Comparison of ENCODE assay signal across 18 cellular contexts in genomic region chr1:61887921-61888564, GRCh38.
DNase-seq lines count a peak whose midpoint lies in the region; ATAC-seq and TF ChIP-seq lines count a peak whose summit lies in the region.
"Had no signal": no experiment of that assay in that cellular context is flagged by ENCODE, and none has a peak within 500 bp of the region (broad histone marks: within the 10 kb centered on the region; RNA-seq: fewer than 3 reads in every experiment).

No MANE protein-coding gene starts in this region.

- TF ChIP-seq CTCF in cardiac fibroblast (IDR thresholded peaks at IDR 0.05; ENCODE audit: low read depth, low read length): no peak
- TF ChIP-seq CTCF in right atrium auricular region (IDR thresholded peaks at IDR 0.05): no peak
- TF ChIP-seq CTCF in sigmoid colon (IDR thresholded peaks at IDR 0.05): no peak

- CTCF ChIA-PET in HEK293T (lab: Yijun Ruan, JAX): interaction anchor here (1.2 kb wide), 1 partner anchor 12 kb away, joined by 4 read pairs; no protein-coding TSS in a partner anchor

- peak overlapping the region; percentile 32 to 78 for H3K27ac ChIP-seq in right atrium auricular region
- peak overlapping the region in 1 of 4 donors; percentile 48 for H3K27ac ChIP-seq in sigmoid colon
- H3K27ac ChIP-seq: coronary artery had no signal

- intact Hi-C loops in sigmoid colon (cut with DNase I): no loop called here

- DNase-seq in HEK293T (ENCODE audit: extremely low spot score) (peak; percentile 38), cardiac fibroblast (ENCODE audit: low read depth in 2 of 2) (peak; percentile 35 to 43), right atrium auricular region (ENCODE audit: low spot score) (no peak), sigmoid colon (peak; percentile 65), NCI-H524 treated with DMSO at 0.1 percent for 48 hours (lab: John Stamatoyannopoulos, UW) (no peak), NCI-H526 (lab: John Stamatoyannopoulos, UW) (no peak)
- no peak for DNase-seq in activated CD8-positive, alpha-beta memory T cell treated with anti-CD3 and anti-CD28 coated beads, Interleukin-2, amount 50 U/mL, for 4 hours
- DNase-seq: ACHN; activated CD4-positive, CD25-positive, alpha-beta regulatory T cell treated with anti-CD3 and anti-CD28 coated beads, Interleukin-2, amount 50 U/mL, for 72 hours; activated CD8-positive, alpha-beta T cell treated with anti-CD3 and anti-CD28 coated beads, Interleukin-2, amount 10 ng/mL, durations not matched to agents 7 days and 5 days; activated naive CD4-positive, alpha-beta T cell treated with anti-CD3 and anti-CD28 coated beads, Interleukin-2, amount 10 ng/mL, durations not matched to agents 7 days and 5 days; activated T-cell treated with anti-CD3 and anti-CD28 coated beads, Interleukin-2, amount 50 U/mL, for 24 hours; endodermal cell; HFFc6; stimulated activated CD8-positive, alpha-beta memory T cell treated with anti-CD3 and anti-CD28 coated beads, Interleukin-4, amount 100 ng/mL, for 48 hours; substantia nigra had no signal

- H3K4me1 ChIP-seq in right atrium auricular region: peaks cover 0 to 14% of the 10 kb centered on the region in 2 donors
- H3K4me1 ChIP-seq in sigmoid colon: peaks cover 0 to 10% (median 7%) of the 10 kb centered on the region in 4 donors

- no peaks in the 10 kb centered on the region for H3K9me3 ChIP-seq in right atrium auricular region
- no peaks in the 10 kb centered on the region for H3K9me3 ChIP-seq in sigmoid colon

- H3K4me3 ChIP-seq in cardiac fibroblast (replicated peaks in 1 of 2; ENCODE audit: low read depth in 2 of 2, low read length in 2 of 2): no peak overlapping the region
- H3K4me3 ChIP-seq in right atrium auricular region: no peak overlapping the region
- H3K4me3 ChIP-seq in sigmoid colon: no peak overlapping the region
- H3K4me3 ChIP-seq: coronary artery had no signal

- H3K27me3 ChIP-seq in right atrium auricular region (no peaks in the 10 kb centered on the region), sigmoid colon (no peaks in the 10 kb centered on the region)

- WGBS in sigmoid colon, 2 donors: 84 to 90% methylated on average over 7 of the region's 7 CpGs

- no peaks in the 10 kb centered on the region for H3K36me3 ChIP-seq in right atrium auricular region
- peaks cover 0 to 18% (median 0%) of the 10 kb centered on the region in 4 donors for H3K36me3 ChIP-seq in sigmoid colon

- TF ChIP-seq EP300 in sigmoid colon (IDR thresholded peaks at IDR 0.05): no peak

- ATAC-seq in GM19328 (IDR thresholded peaks at IDR 0.05; ENCODE audit: unreplicated experiment): no peak
- ATAC-seq: activated CD8-positive, alpha-beta T cell treated with anti-CD3 and anti-CD28 coated beads, Interleukin-2, amount 10 ng/mL, durations not matched to agents 7 days and 5 days had no signal

- POLR2A ChIA-PET in HEK293T (lab: Yijun Ruan, JAX): interaction anchor here (0.7 kb wide), 1 partner anchor 144 kb away, joined by 3 read pairs; no protein-coding TSS in a partner anchor

- TF ChIP-seq POLR2A in sigmoid colon (IDR thresholded peaks at IDR 0.05): no peak

TF ChIP-seq in HEK293T, 16 proteins besides CTCF, POLR2A, EP300 and RAD21:
- TF ChIP-seq FOXA1 (IDR thresholded peaks at IDR 0.05): no peak
- 0 out of 2 replicates have a peak, but pooled peaks have one; percentile 44 for TF ChIP-seq ZNF384 (IDR thresholded peaks at IDR 0.05)

Comparison
In these comparisons a context has a peak if more than half of its experiments do, and no peak if none do; other contexts are left out.
1. DNase-seq: peak in HEK293T (single experiment), cardiac fibroblast (2 of 2) and sigmoid colon (single experiment); none in right atrium auricular region (single experiment), NCI-H524 treated with DMSO at 0.1 percent for 48 hours (single experiment), NCI-H526 (0 of 2) and activated CD8-positive, alpha-beta memory T cell treated with anti-CD3 and anti-CD28 coated beads, Interleukin-2, amount 50 U/mL, for 4 hours (single experiment).